ENCODE assay signal across 8 cellular contexts in genomic region chr13:25300861-25301346, GRCh38. TPM values are rescaled to one million over a fixed set of nuclear protein-coding genes. Genes with fewer than 3 reads are reported as not detected.
DNase-seq lines count a peak whose midpoint lies in the region; ATAC-seq, FAIRE-seq and TF ChIP-seq lines count a peak whose summit lies in the region.

No MANE protein-coding gene starts in this region.

- peak overlapping the region; percentile 87 to 95 for H3K4me3 Mint-ChIP-seq in CD14-positive monocyte

- peaks cover 16 to 23% of the 10 kb centered on the region in 2 donors for H3K36me3 Mint-ChIP-seq in CD14-positive monocyte

- no peak for DNase-seq in CD14-positive monocyte (ENCODE audit: low spot score)
- peak; percentile 11 for DNase-seq in MG63
- no peak for DNase-seq in astrocyte of the cerebellum (ENCODE audit: low read depth)
- DNase-seq in stimulated activated CD4-positive, alpha-beta T cell treated with anti-CD3 and anti-CD28 coated beads, Interleukin-2, amount 100 ng/mL, for 24 hours: peak; percentile 22 to 38
- DNase-seq in H54 (ENCODE audit: insufficient read length, low spot score): no peak
- no peak for DNase-seq in NCI-H1105 (lab: John Stamatoyannopoulos, UW)

- H3K27me3 Mint-ChIP-seq in CD14-positive monocyte (ENCODE audit: low read depth in 3 of 3): peaks cover 0 to 14% (median 7%) of the 10 kb centered on the region in 3 donors

- peak; percentile 13 for ATAC-seq in GM21717 (IDR thresholded peaks at IDR 0.05; ENCODE audit: unreplicated experiment)

- TF ChIP-seq POLR2A in H54 (IDR thresholded peaks at IDR 0.05; ENCODE audit: low read depth, low read length): no peak

- intact Hi-C loops in CD14-positive monocyte (cut with micrococcal nuclease): no loop called here

- no peaks in the 10 kb centered on the region for H3K9me3 Mint-ChIP-seq in CD14-positive monocyte

- peak overlapping the region; percentile 92 to 98 (median 96) for H3K27ac Mint-ChIP-seq in CD14-positive monocyte

- H3K4me1 ChIP-seq in iPS-20b (ENCODE audit: insufficient read depth, low read length): no peaks in the 10 kb centered on the region

- H3K4me3 ChIP-seq in MG63: peak overlapping the region; percentile 72
- H3K4me3 ChIP-seq in astrocyte of the cerebellum (ENCODE audit: low read depth, low read length): peak overlapping the region; percentile 93
- H3K4me3 ChIP-seq in iPS-20b (ENCODE audit: low read length): peak overlapping the region; percentile 95

- H3K9me3 ChIP-seq in MG63: no peaks in the 10 kb centered on the region; the same call in 1 of the 2 replicates
- no peaks in the 10 kb centered on the region for H3K9me3 ChIP-seq in iPS-20b (ENCODE audit: insufficient read depth, low read depth, low read length)

- no peak for TF ChIP-seq CTCF in CD14-positive monocyte (IDR thresholded peaks at IDR 0.05)
- no peak for TF ChIP-seq CTCF in astrocyte of the cerebellum (IDR thresholded peaks at IDR 0.05; ENCODE audit: low read depth, low read length, missing control alignments)

- peaks cover 40% of the 10 kb centered on the region for H3K4me1 Mint-ChIP-seq in CD14-positive monocyte

- FAIRE-seq in H54 (lab: Jason Lieb, UNC): no peak

- in situ Hi-C loops in astrocyte of the cerebellum (cut with HindIII; ENCODE audit: low sequenced_read_pairs): no loop called here

- H3K36me3 ChIP-seq in MG63 (peaks cover 27% of the 10 kb centered on the region), iPS-20b (ENCODE audit: insufficient read depth, low read depth, low read length) (peaks cover 26% of the 10 kb centered on the region)

- H3K9ac ChIP-seq in iPS-20b (ENCODE audit: low read depth, low read length): peak overlapping the region; percentile 93; the same call in 1 of the 2 replicates

- H3K27me3 ChIP-seq in MG63: peaks cover 8% of the 10 kb centered on the region
- peaks cover 29% of the 10 kb centered on the region for H3K27me3 ChIP-seq in iPS-20b (ENCODE audit: insufficient read depth, low read length)

- H3K27ac ChIP-seq in iPS-20b (ENCODE audit: low read length): no peak overlapping the region

RNA-seq across cellular contexts. Expression of gene NUP58, which starts 0.5 kb away (rescaled TPM):
- polyA plus RNA-seq in CD14-positive monocyte: 10 to 100 TPM; 25.1 to 26.3 TPM
- 46.8 and 53.8 TPM in 2 replicates for total RNA-seq in MG63 (2014; rRNA removed; shearing (Covaris generic); ENCODE audit: low replicate concordance)

RNA-seq across cellular contexts. Expression of gene MTMR6, which starts 13.6 kb away (rescaled TPM):
- polyA plus RNA-seq in CD14-positive monocyte: 10 to 100 TPM; 24.4 to 31.9 TPM
- 12.8 and 16.8 TPM in 2 replicates for total RNA-seq in MG63 (2014; rRNA removed; shearing (Covaris generic); ENCODE audit: low replicate concordance)

Comparison
In these comparisons a context has a peak if more than half of its experiments do, and no peak if none do; other contexts are left out.
1. DNase-seq: peak in MG63 (single experiment) and stimulated activated CD4-positive, alpha-beta T cell treated with anti-CD3 and anti-CD28 coated beads, Interleukin-2, amount 100 ng/mL, for 24 hours (2 of 2); none in CD14-positive monocyte (single experiment), astrocyte of the cerebellum (single experiment), H54 (single experiment) and NCI-H1105 (single experiment).
2. Peak in every context shown above with its lines, with median percentiles within 50 percentile points of each other: H3K4me3 ChIP-seq.